Comparison of ENCODE assay signal across 9 cellular contexts in the genomic region with DNA sequence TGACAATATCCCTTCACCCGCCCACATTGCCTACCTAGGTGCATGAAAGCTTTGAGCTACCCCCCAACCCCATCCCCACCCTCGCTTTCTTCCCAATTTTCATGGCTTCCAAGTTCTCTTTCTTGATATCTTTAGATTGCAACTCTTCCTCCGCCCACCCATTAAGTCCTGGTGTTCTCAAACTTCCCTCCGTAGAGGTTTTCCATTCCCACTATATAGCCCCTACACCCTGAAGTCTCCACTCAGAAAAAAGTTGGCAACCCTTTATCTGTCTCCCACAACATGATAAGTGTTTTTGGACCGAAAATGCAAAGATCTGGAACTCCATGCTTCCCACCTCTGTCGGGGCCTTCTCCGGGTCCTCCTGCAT. TPM values are rescaled to one million over a fixed set of nuclear protein-coding genes. Genes with fewer than 3 reads are reported as not detected.
DNase-seq lines count a peak whose midpoint lies in the region; ATAC-seq and TF ChIP-seq lines count a peak whose summit lies in the region.
"Had no signal": no experiment of that assay in that cellular context is flagged by ENCODE, and none has a peak within 500 bp of the region (broad histone marks: within the 10 kb centered on the region; RNA-seq: fewer than 3 reads in every experiment).

No MANE protein-coding gene starts in this region.

- H3K56ac ChIP-seq in mesendoderm (ENCODE audit: low read length): peak overlapping the region; percentile 94

- H3K9ac ChIP-seq in mesendoderm (ENCODE audit: low read length): peak overlapping the region; percentile 86

- no peak overlapping the region for H3K18ac ChIP-seq in mesendoderm (ENCODE audit: low read length)

- intact Hi-C loops in heart right ventricle (cut with DNase I) (loop anchor here in 1 of 10 donors (2.0 kb wide), 1 partner anchor 34 kb away; no protein-coding TSS in a partner anchor), Right ventricle myocardium inferior (cut with DNase I) (no loop called here), breast epithelium (cut with DNase I; ENCODE audit: low total_unique reads) (no loop called here), uterus (cut with DNase I; ENCODE audit: low total_unique reads) (no loop called here)

- H2BK15ac ChIP-seq in mesendoderm (replicated peaks; ENCODE audit: low read depth): no peak overlapping the region

- H3K79me1 ChIP-seq in mesendoderm (ENCODE audit: low read length): no peaks in the 10 kb centered on the region

- no peak for DNase-seq in heart right ventricle
- DNase-seq in Right ventricle myocardium inferior (ENCODE audit: missing footprints): no peak
- no peak for DNase-seq in breast epithelium (ENCODE audit: low spot score in 2 of 2)
- DNase-seq in mesendoderm: no peak
- DNase-seq in uterus: no peak
- no peak for DNase-seq in NCI-H146 treated with DMSO at 0.1 percent for 48 hours (lab: John Stamatoyannopoulos, UW; ENCODE audit: unreplicated experiment)
- no peak for DNase-seq in AG08396 (ENCODE audit: low spot score)

- TF ChIP-seq POLR2A in breast epithelium (IDR thresholded peaks at IDR 0.05) (no peak), uterus (IDR thresholded peaks at IDR 0.05) (no peak)

- H2BK5ac ChIP-seq in mesendoderm (ENCODE audit: low read length): no peak overlapping the region

- no peak overlapping the region for H4K5ac ChIP-seq in mesendoderm (ENCODE audit: low read length)

- no peak for TF ChIP-seq CTCF in heart right ventricle (IDR thresholded peaks at IDR 0.05)
- TF ChIP-seq CTCF in breast epithelium (IDR thresholded peaks at IDR 0.05): no peak
- TF ChIP-seq CTCF in uterus (IDR thresholded peaks at IDR 0.05): no peak

- H2AK5ac ChIP-seq in mesendoderm (ENCODE audit: low read length): no peak overlapping the region

- peak overlapping the region; percentile 82 for H3K4me2 ChIP-seq in mesendoderm (ENCODE audit: low read length)

- H3K27ac ChIP-seq in heart right ventricle (peak overlapping the region in 9 of 10 donors; percentile 70 to 96 (median 92)), breast epithelium (peak overlapping the region; percentile 95), mesendoderm (ENCODE audit: low read depth, low read length) (no peak overlapping the region), uterus (peak overlapping the region; percentile 79)

- 23 to 25% methylated on average over 7 of the region's 7 CpGs for WGBS in heart right ventricle, 2 donors
- no CpG with 5 or more reads among the region's 7 CpGs for WGBS in mesendoderm (ENCODE audit: extremely low coverage, insufficient coverage, low lambda C conversion rate)

- H3K9me3 ChIP-seq in heart right ventricle (no peaks in the 10 kb centered on the region), breast epithelium (no peaks in the 10 kb centered on the region), uterus (no peaks in the 10 kb centered on the region)

- H2BK120ac ChIP-seq in mesendoderm (ENCODE audit: low read depth, low read length): no peak overlapping the region

- H3K4me1 ChIP-seq in heart right ventricle (peaks cover 6 to 25% (median 12%) of the 10 kb centered on the region in 9 donors), breast epithelium (no peaks in the 10 kb centered on the region), mesendoderm (ENCODE audit: control insufficient read depth, low read depth, low read length) (peaks cover 2% of the 10 kb centered on the region), uterus (no peaks in the 10 kb centered on the region)

- H3K4ac ChIP-seq in mesendoderm (ENCODE audit: low read depth, low read length): no peak overlapping the region

- peak in 2 of 8 donors; percentile 1 to 4 for ATAC-seq in heart right ventricle
- ATAC-seq in Right ventricle myocardium inferior: no peak
- no peak for ATAC-seq in GM19452 (IDR thresholded peaks at IDR 0.05; ENCODE audit: unreplicated experiment)

- no peak overlapping the region for H4K8ac ChIP-seq in mesendoderm (ENCODE audit: low read depth, low read length)

- peaks cover 0 to 2% (median 0%) of the 10 kb centered on the region in 9 donors for H3K36me3 ChIP-seq in heart right ventricle
- H3K36me3 ChIP-seq in breast epithelium: no peaks in the 10 kb centered on the region
- H3K36me3 ChIP-seq in mesendoderm (ENCODE audit: control insufficient read depth, insufficient read depth, low read length): no peaks in the 10 kb centered on the region
- no peaks in the 10 kb centered on the region for H3K36me3 ChIP-seq in uterus

- H3K23ac ChIP-seq in mesendoderm (ENCODE audit: low read length): no peak overlapping the region

- no peaks in the 10 kb centered on the region for H3K79me2 ChIP-seq in mesendoderm (ENCODE audit: control insufficient read depth, insufficient read depth, low read length)

- H3K27me3 ChIP-seq in heart right ventricle (no peaks in the 10 kb centered on the region), breast epithelium (no peaks in the 10 kb centered on the region), mesendoderm (ENCODE audit: insufficient read depth, low read length, poor library complexity) (no peaks in the 10 kb centered on the region), uterus (no peaks in the 10 kb centered on the region)

- H3K4me3 ChIP-seq in heart right ventricle (peak overlapping the region; percentile 30 to 96 (median 76)), breast epithelium (peak overlapping the region; percentile 64 to 83 (median 73)), mesendoderm (ENCODE audit: low read length) (peak overlapping the region; percentile 79), uterus (peak overlapping the region; percentile 54 to 90)

RNA-seq across cellular contexts. Expression of a gene that starts 0.6 kb away (rescaled TPM):
- total RNA-seq in heart right ventricle (1 to 10 TPM; 3.0 to 4.2 (median 3.6) TPM), Right ventricle myocardium inferior (3.2 TPM), breast epithelium (1 to 10 TPM; 3.2 to 4.6 (median 4.1) TPM), uterus (10 to 100 TPM in 1 of 4 donors, 1 to 10 TPM in 3; 3.6 to 13.8 (median 6.2) TPM)
- polyA plus RNA-seq in heart right ventricle: 1 to 10 TPM; 1.2 to 2.1 TPM
- polyA plus RNA-seq in mesendoderm (2013, experiment 1 of 2): 1.3 TPM
- 1.2 TPM for polyA plus RNA-seq in mesendoderm (2013, experiment 2 of 2)

RNA-seq across cellular contexts. Expression of a gene that starts 3.9 kb away (rescaled TPM):
- total RNA-seq in heart right ventricle (1 to 10 TPM in 4 of 10 donors, under 1 TPM in 2, not detected in 4; 0.56 to 2.5 (median 1.3) TPM), Right ventricle myocardium inferior (0.43 TPM), breast epithelium (not detected), uterus (not detected)
- under 1 TPM; 0.83 to 0.88 TPM for polyA plus RNA-seq in heart right ventricle
- polyA plus RNA-seq in mesendoderm (2013, experiment 1 of 2): 0.22 TPM
- polyA plus RNA-seq in mesendoderm (2013, experiment 2 of 2): 0.21 TPM
- total RNA-seq: pulmonary artery endothelial cell had no signal

RNA-seq across cellular contexts. Expression of a gene that starts 12.4 kb away (rescaled TPM):
- not detected for total RNA-seq in heart right ventricle
- polyA plus RNA-seq in heart right ventricle: under 1 TPM; 0.12 to 0.66 TPM
- total RNA-seq in Right ventricle myocardium inferior: not detected
- not detected for total RNA-seq in breast epithelium
- polyA plus RNA-seq in mesendoderm (2013, experiment 1 of 2): 1.6 TPM
- 1.7 TPM for polyA plus RNA-seq in mesendoderm (2013, experiment 2 of 2)
- under 1 TPM in 2 of 4 donors, not detected in 2; 0.41 to 0.55 TPM for total RNA-seq in uterus

RNA-seq across cellular contexts. Expression of a gene that starts 17.4 kb away (rescaled TPM):
- total RNA-seq in heart right ventricle (1,000 to 10,000 TPM in 8 of 10 donors, 100 to 1,000 TPM in 2; 860 to 1,727 (median 1,056) TPM), Right ventricle myocardium inferior (1,642 TPM), breast epithelium (10 to 100 TPM in 2 of 3 donors, 1 to 10 TPM in 1; 5.6 to 22.8 (median 21.4) TPM), uterus (10 to 100 TPM in 1 of 4 donors, under 1 TPM in 1, not detected in 2; 0.88 to 21.0 TPM)
- 1,000 to 10,000 TPM in 1 of 2 donors, 100 to 1,000 TPM in 1; 735 to 3,552 TPM for polyA plus RNA-seq in heart right ventricle
- 186 TPM for polyA plus RNA-seq in mesendoderm (2013, experiment 1 of 2)
- polyA plus RNA-seq in mesendoderm (2013, experiment 2 of 2): 187 TPM

RNA-seq across cellular contexts. Expression of a gene that starts 22.3 kb away (rescaled TPM):
- total RNA-seq in heart right ventricle (10 to 100 TPM in 4 of 10 donors, 1 to 10 TPM in 6; 3.5 to 23.4 (median 5.4) TPM), Right ventricle myocardium inferior (28.0 TPM), breast epithelium (1 to 10 TPM; 1.9 to 6.2 (median 4.8) TPM), uterus (10 to 100 TPM in 1 of 4 donors, 1 to 10 TPM in 2, not detected in 1; 7.6 to 35.8 (median 8.7) TPM)
- polyA plus RNA-seq in heart right ventricle: 10 to 100 TPM in 1 of 2 donors, 1 to 10 TPM in 1; 9.9 to 12.8 TPM
- polyA plus RNA-seq in mesendoderm (2013, experiment 1 of 2): 0.79 TPM
- polyA plus RNA-seq in mesendoderm (2013, experiment 2 of 2): 0.97 TPM
